Comparison of ENCODE assay signal across 3 cellular contexts in genomic region chr12:94980577-94980976, GRCh38.
TF ChIP-seq lines count a peak whose summit lies in the region.

No MANE protein-coding gene starts in this region.

TF ChIP-seq in IMR-90, 13 proteins besides CTCF, POLR2A, EP300 and RAD21:
- TF ChIP-seq USF2 (IDR thresholded peaks at IDR 0.05; ENCODE audit: low read depth, low read length) (no peak), SMC3 (IDR thresholded peaks at IDR 0.05; ENCODE audit: low read depth, low read length) (peak; percentile 16; the same call in 1 of the 2 replicates), CHD1 (IDR thresholded peaks at IDR 0.05; ENCODE audit: low read depth, low read length) (no peak), MXI1 (IDR thresholded peaks at IDR 0.05; ENCODE audit: borderline replicate concordance, low read depth, low read length) (no peak), FOS (IDR thresholded peaks at IDR 0.05; ENCODE audit: low read depth, low read length) (no peak), RFX5 (IDR thresholded peaks at IDR 0.05; ENCODE audit: low read depth, low read length) (no peak), NFE2L2 (IDR thresholded peaks at IDR 0.05; ENCODE audit: low read depth, low read length) (no peak)

TF ChIP-seq in GM12878, 131 proteins besides CTCF, POLR2A, EP300 and RAD21:
- 0 out of 2 replicates have a peak, but pooled peaks have one; percentile 12 for TF ChIP-seq ZNF384 (IDR thresholded peaks at IDR 0.05; ENCODE audit: borderline replicate concordance, low read depth, low read length)
- TF ChIP-seq SMC3 (IDR thresholded peaks at IDR 0.05; ENCODE audit: borderline replicate concordance, low read length) = peak; percentile 33; the same call in 1 of the 2 replicates
- TF ChIP-seq CBFB (IDR thresholded peaks at IDR 0.05; ENCODE audit: low read depth) = no peak

TF ChIP-seq in HEK293T, 16 proteins besides CTCF, POLR2A, EP300 and RAD21:
- TF ChIP-seq FOXM1 (IDR thresholded peaks at IDR 0.05; ENCODE audit: borderline replicate concordance) = no peak
- TF ChIP-seq FOXA1 (IDR thresholded peaks at IDR 0.05) = no peak
- no peak for TF ChIP-seq SUZ12 (IDR thresholded peaks at IDR 0.05)
- TF ChIP-seq TARDBP (IDR thresholded peaks at IDR 0.05) = no peak
- TF ChIP-seq LEF1 (IDR thresholded peaks at IDR 0.05; ENCODE audit: borderline replicate concordance) = no peak
- TF ChIP-seq HDGF (IDR thresholded peaks at IDR 0.05; ENCODE audit: borderline replicate concordance) = no peak
- TF ChIP-seq CTBP1 (IDR thresholded peaks at IDR 0.05; ENCODE audit: borderline replicate concordance) = no peak
- TF ChIP-seq ZNF384 (IDR thresholded peaks at IDR 0.05) = no peak
- no peak for TF ChIP-seq FOXK2 (IDR thresholded peaks at IDR 0.05)
- no peak for TF ChIP-seq SP1 (IDR thresholded peaks at IDR 0.05)
- TF ChIP-seq ARNT (IDR thresholded peaks at IDR 0.05) = no peak
- TF ChIP-seq L3MBTL2 (conservative IDR thresholded peaks at IDR 0.05) = no peak
- no peak for TF ChIP-seq NFRKB (IDR thresholded peaks at IDR 0.05)
- no peak for TF ChIP-seq ELF4 (IDR thresholded peaks at IDR 0.05)
- TF ChIP-seq BHLHE40 (IDR thresholded peaks at IDR 0.05; ENCODE audit: borderline replicate concordance) = no peak
- TF ChIP-seq PKNOX1 (IDR thresholded peaks at IDR 0.05) = no peak
TF ChIP-seq in HEK293T: peak in this region for 0.
